8 cellular contexts compared by ENCODE assay signal in the genomic region with DNA sequence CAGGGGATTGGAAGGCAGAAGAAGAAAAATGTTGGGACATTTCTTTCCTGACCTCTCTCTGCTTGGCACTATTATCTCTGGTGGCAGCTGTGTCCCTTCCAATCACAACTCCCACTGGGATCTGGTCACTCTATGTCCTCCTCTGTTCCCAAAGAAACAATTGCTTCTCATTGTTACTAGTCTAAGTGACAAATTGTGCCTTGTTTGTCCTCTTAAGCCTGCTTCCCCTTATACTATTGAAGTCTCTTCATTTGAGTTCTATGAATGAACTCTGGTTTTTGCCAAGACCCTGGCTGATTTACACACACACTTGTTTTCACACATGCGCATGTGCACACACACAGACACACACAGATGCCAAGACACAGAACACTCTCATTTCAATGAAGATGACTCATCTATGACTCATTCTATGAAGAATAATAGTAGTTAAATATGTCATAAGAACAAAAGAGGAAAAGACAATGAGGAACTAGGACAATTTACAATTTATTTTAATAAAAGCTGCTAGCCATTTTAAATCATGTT.
A peak's percentile ranks its signal among the peaks of the same experiment; 100 is the strongest.
DNase-seq lines count a peak whose midpoint lies in the region; ATAC-seq, FAIRE-seq and TF ChIP-seq lines count a peak whose summit lies in the region.

No MANE protein-coding gene starts in this region.

- ATAC-seq in HG02571 (IDR thresholded peaks at IDR 0.05; ENCODE audit: unreplicated experiment) (no peak), GM21526 (IDR thresholded peaks at IDR 0.05; ENCODE audit: low FRiP score, unreplicated experiment) (no peak)

- DNase-seq in Ammon's horn (ENCODE audit: low spot score) (peak; percentile 94), HCEC 1CT (peak; percentile 77), RKO (ENCODE audit: low spot score) (peak; percentile 70), frontal cortex (ENCODE audit: low spot score in 2 of 2) (peak; percentile 14 to 49), cerebellar nuclear complex (lab: John Stamatoyannopoulos, UW) (no peak), GM13976 (ENCODE audit: low spot score) (no peak)

- TF ChIP-seq CTCF in GM13976 (IDR thresholded peaks at IDR 0.05; ENCODE audit: borderline replicate concordance, control extremely low read depth, extremely low read depth, insufficient read depth, missing control alignments): no peak

- in situ Hi-C loops in GM13976 (cut with MboI; ENCODE audit: low sequenced_read_pairs, unreplicated experiment): no loop called here

- FAIRE-seq in frontal cortex (lab: Jason Lieb, UNC): peak; percentile 99

Comparison
In these comparisons a context has a peak if more than half of its experiments do, and no peak if none do; other contexts are left out.
1. DNase-seq: peak in Ammon's horn (single experiment), HCEC 1CT (single experiment), RKO (single experiment) and frontal cortex (2 of 2); none in cerebellar nuclear complex (0 of 2) and GM13976 (single experiment).